Comparison of ENCODE assay signal across 8 cellular contexts in genomic region chr15:55407631-55407948, GRCh38. TPM values are rescaled to one million over a fixed set of nuclear protein-coding genes. Genes with fewer than 3 reads are reported as not detected.
DNase-seq lines count a peak whose midpoint lies in the region; ATAC-seq and TF ChIP-seq lines count a peak whose summit lies in the region.

No MANE protein-coding gene starts in this region.

- DNase-seq in EL (peak; percentile 47), SIG-M5 (lab: John Stamatoyannopoulos, UW) (peak; percentile 22), endodermal cell (no peak), NCI-H2081 treated with DMSO at 0.1 percent for 48 hours (lab: John Stamatoyannopoulos, UW) (no peak), epidermal melanocyte (ENCODE audit: insufficient read length, low spot score) (no peak)
- peak in 1 of 9 donors; percentile 6 for DNase-seq in naive thymus-derived CD4-positive, alpha-beta T cell

- H3K36me3 ChIP-seq in HEK293 (ENCODE audit: control insufficient read depth in 2 of 2, insufficient read depth in 1 of 2, low read length in 2 of 2) = no peaks in the 10 kb centered on the region
- H3K36me3 ChIP-seq in endodermal cell (ENCODE audit: control insufficient read depth, insufficient read depth, low read length) = no peaks in the 10 kb centered on the region
- peaks cover 0 to 4% (median 0%) of the 10 kb centered on the region in 3 experiments for H3K36me3 ChIP-seq in naive thymus-derived CD4-positive, alpha-beta T cell (ENCODE audit: control insufficient read depth in 2 of 3, insufficient read depth in 3 of 3, low read length in 3 of 3)

- H3K4me1 ChIP-seq in HEK293 (ENCODE audit: control insufficient read depth, insufficient read depth, low read length) (no peaks in the 10 kb centered on the region; the same call in 1 of the 2 replicates), endodermal cell (ENCODE audit: control insufficient read depth, insufficient read depth, low read length) (no peaks in the 10 kb centered on the region)
- H3K4me1 ChIP-seq in naive thymus-derived CD4-positive, alpha-beta T cell (ENCODE audit: control insufficient read depth in 2 of 2, insufficient read depth in 2 of 2, low read length in 2 of 2) = peaks cover 14 to 20% of the 10 kb centered on the region in 2 donors

- H3K9me3 ChIP-seq in HEK293 (ENCODE audit: control insufficient read depth, insufficient read depth, low read depth, low read length) (no peaks in the 10 kb centered on the region), endodermal cell (ENCODE audit: control insufficient read depth, low read length) (no peaks in the 10 kb centered on the region)
- no peaks in the 10 kb centered on the region for H3K9me3 ChIP-seq in naive thymus-derived CD4-positive, alpha-beta T cell (ENCODE audit: control insufficient read depth in 2 of 3, low read length in 3 of 3)

- no peak for TF ChIP-seq POLR2A in GM18505 (IDR thresholded peaks at IDR 0.05; ENCODE audit: borderline replicate concordance, extremely low read depth, insufficient read depth, insufficient read length)

- H3K27me3 Mint-ChIP-seq in endodermal cell (ENCODE audit: insufficient read depth) = no peaks in the 10 kb centered on the region
- peaks cover 0 to 2% (median 0%) of the 10 kb centered on the region in 5 donors for H3K27me3 Mint-ChIP-seq in naive thymus-derived CD4-positive, alpha-beta T cell

- CTCF ChIA-PET in HEK293 (lab: Yijun Ruan, JAX) = interaction anchor here (0.7 to 0.9 kb wide), 2 partner anchors 32 to 59 kb away, joined by 3 read pairs; no protein-coding TSS in a partner anchor
- CTCF ChIA-PET in naive thymus-derived CD4-positive, alpha-beta T cell (lab: Charles Lee) = interaction anchor here (0.5 to 4.3 kb wide), 2 partner anchors 27 to 89 kb away, joined by 3 to 18 read pairs; no protein-coding TSS in a partner anchor

- peak overlapping the region; percentile 91 for H3K27ac Mint-ChIP-seq in endodermal cell
- H3K27ac Mint-ChIP-seq in naive thymus-derived CD4-positive, alpha-beta T cell = peak overlapping the region; percentile 82 to 97 (median 89)

- peak overlapping the region; percentile 64 for H3K9ac ChIP-seq in endodermal cell (ENCODE audit: extremely low read depth, low read length, poor library complexity, severe bottlenecking)

- H3K4me3 Mint-ChIP-seq in endodermal cell = peak overlapping the region; percentile 86
- H3K4me3 Mint-ChIP-seq in naive thymus-derived CD4-positive, alpha-beta T cell = peak overlapping the region; percentile 88 to 97 (median 94)

- TF ChIP-seq CTCF in HEK293 (tag by site-specific recombination; IDR thresholded peaks at IDR 0.05) = no peak
- no peak for TF ChIP-seq CTCF in endodermal cell (conservative IDR thresholded peaks at IDR 0.05)

- no peaks in the 10 kb centered on the region for H3K36me3 Mint-ChIP-seq in endodermal cell (ENCODE audit: low read depth)
- no peaks in the 10 kb centered on the region for H3K36me3 Mint-ChIP-seq in naive thymus-derived CD4-positive, alpha-beta T cell

- intact Hi-C loops in naive thymus-derived CD4-positive, alpha-beta T cell (cut with micrococcal nuclease) = loop anchor here (5.0 kb wide), 2 partner anchors 35 to 835 kb away; partner anchors contain the start of gene RFX7 (in 1 of the 2)

- WGBS in endodermal cell (ENCODE audit: insufficient coverage in 1 of 2, insufficient read length in 1 of 2), 2 experiments = 14 to 22% methylated on average over 5 to 11 of the region's 11 CpGs

- POLR2A ChIA-PET in HEK293 (lab: Yijun Ruan, JAX) = interaction anchor here (1.4 to 2.5 kb wide), 2 partner anchors 89 to 211 kb away, joined by 7 to 12 read pairs; partner anchors contain the start of genes PIGB, PIGBOS1 and RSL24D1
- POLR2A ChIA-PET in naive thymus-derived CD4-positive, alpha-beta T cell (lab: Charles Lee) = interaction anchor here (0.9 to 2.0 kb wide), 5 partner anchors 12 to 211 kb away, joined by 3 to 18 read pairs (median 4); partner anchors contain the start of genes PIGB, PIGBOS1 and RSL24D1

- no peaks in the 10 kb centered on the region for H3K9me3 Mint-ChIP-seq in endodermal cell
- no peaks in the 10 kb centered on the region for H3K9me3 Mint-ChIP-seq in naive thymus-derived CD4-positive, alpha-beta T cell

- peaks cover 18% of the 10 kb centered on the region for H3K4me1 Mint-ChIP-seq in endodermal cell
- H3K4me1 Mint-ChIP-seq in naive thymus-derived CD4-positive, alpha-beta T cell = peaks cover 23 to 57% (median 42%) of the 10 kb centered on the region in 7 donors

- ATAC-seq in naive thymus-derived CD4-positive, alpha-beta T cell = no peak
- ATAC-seq in GM18505 (IDR thresholded peaks at IDR 0.05; ENCODE audit: unreplicated experiment) = no peak

- H3K27me3 ChIP-seq in endodermal cell (ENCODE audit: control insufficient read depth, insufficient read depth, low read length, poor library complexity, severe bottlenecking) = no peaks in the 10 kb centered on the region
- no peaks in the 10 kb centered on the region for H3K27me3 ChIP-seq in naive thymus-derived CD4-positive, alpha-beta T cell (ENCODE audit: control insufficient read depth in 2 of 2, insufficient read depth in 2 of 2, low read length in 2 of 2)

- H3K27ac ChIP-seq in HEK293 (ENCODE audit: extremely low read depth, low read depth, low read length) (peak overlapping the region; percentile 82), endodermal cell (ENCODE audit: low read depth, low read length) (peak overlapping the region; percentile 91)
- peak overlapping the region; percentile 86 for H3K27ac ChIP-seq in naive thymus-derived CD4-positive, alpha-beta T cell (ENCODE audit: low read depth, low read length)

- H3K4me3 ChIP-seq in HEK293 (ENCODE audit: low read depth, low read length) (peak overlapping the region; percentile 59), endodermal cell (ENCODE audit: low read length) (peak overlapping the region; percentile 95)
- H3K4me3 ChIP-seq in naive thymus-derived CD4-positive, alpha-beta T cell (ENCODE audit: low read length) = peak overlapping the region; percentile 70

TF ChIP-seq in HEK293, 187 proteins besides CTCF, POLR2A, EP300 and RAD21:
- TF ChIP-seq ZNF747 (tag by site-specific recombination; IDR thresholded peaks at IDR 0.05) = no peak
- TF ChIP-seq PRDM6 (tag by site-specific recombination; IDR thresholded peaks at IDR 0.05) = no peak
- 0 out of 2 replicates have a peak, but pooled peaks have one; percentile 78 for TF ChIP-seq ZNF223 (tag by site-specific recombination; IDR thresholded peaks at IDR 0.05)
- TF ChIP-seq ZBTB21 (tag by site-specific recombination; IDR thresholded peaks at IDR 0.05) = peak; percentile 69
- TF ChIP-seq ZNF629 (tag by site-specific recombination; IDR thresholded peaks at IDR 0.05) = peak; percentile 67; the same call in 1 of the 2 replicates
- 0 out of 2 replicates have a peak, but pooled peaks have one; percentile 7 for TF ChIP-seq ZNF843 (tag by site-specific recombination; IDR thresholded peaks at IDR 0.05)
- TF ChIP-seq PBX3 (CRISPR knock-in tag; IDR thresholded peaks at IDR 0.05) = no peak

RNA-seq across cellular contexts. Expression of gene CCPG1, which starts 0.6 kb away (rescaled TPM):
- total RNA-seq in endodermal cell = 10 to 100 TPM; 40.7 to 63.5 TPM
- polyA plus RNA-seq in endodermal cell (2013, experiment 1 of 2) = 20.7 TPM
- 19.1 TPM for polyA plus RNA-seq in endodermal cell (2013, experiment 2 of 2)
- 10 to 100 TPM; 17.9 to 40.9 (median 28.4) TPM for total RNA-seq in naive thymus-derived CD4-positive, alpha-beta T cell
- polyA plus RNA-seq in naive thymus-derived CD4-positive, alpha-beta T cell = 10 to 100 TPM; 25.8 to 31.0 TPM

RNA-seq across cellular contexts. Expression of gene PIERCE2, which starts 0.7 kb away (rescaled TPM):
- total RNA-seq in endodermal cell = 1 to 10 TPM; 3.2 to 3.6 TPM
- 6.6 TPM for polyA plus RNA-seq in endodermal cell (2013, experiment 1 of 2)
- 8.7 TPM for polyA plus RNA-seq in endodermal cell (2013, experiment 2 of 2)
- under 1 TPM in 1 of 5 experiments, not detected in 4; 0.42 TPM for total RNA-seq in naive thymus-derived CD4-positive, alpha-beta T cell
- polyA plus RNA-seq in naive thymus-derived CD4-positive, alpha-beta T cell = 1 to 10 TPM in 1 of 2 donors, not detected in 1; 1.3 TPM

Comparison
In these comparisons a context has a peak if more than half of its experiments do, and no peak if none do; other contexts are left out.
1. DNase-seq: peak in EL (single experiment) and SIG-M5 (single experiment); none in endodermal cell (single experiment), NCI-H2081 treated with DMSO at 0.1 percent for 48 hours (single experiment) and epidermal melanocyte (single experiment).
2. Peak in every context shown above with its lines, with median percentiles within 50 percentile points of each other: H3K27ac ChIP-seq and H3K4me3 ChIP-seq.